ENCODE assay signal across 8 cellular contexts in the genomic region with DNA sequence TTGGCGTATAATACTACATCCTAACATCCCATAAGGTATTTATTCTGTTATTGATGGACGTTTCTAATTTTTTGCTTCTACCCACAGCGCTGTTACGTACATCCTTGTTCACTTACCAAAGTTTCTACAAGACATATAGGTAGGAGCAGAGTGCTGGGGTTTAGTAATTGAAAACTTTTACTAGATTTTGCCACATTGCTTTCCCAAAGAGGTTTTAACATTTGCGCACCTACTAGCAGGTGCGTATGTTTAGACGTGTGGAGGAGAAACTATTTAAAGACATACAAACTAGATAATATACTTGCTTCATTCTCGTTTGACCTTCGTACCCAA. TPM values are rescaled to one million over a fixed set of nuclear protein-coding genes. Genes with fewer than 3 reads are reported as not detected.
A peak's percentile ranks its signal among the peaks of the same experiment; 100 is the strongest.
DNase-seq lines count a peak whose midpoint lies in the region; ATAC-seq, FAIRE-seq and TF ChIP-seq lines count a peak whose summit lies in the region.

No MANE protein-coding gene starts in this region.

- intact Hi-C loops in left cardiac atrium (cut with DNase I), result loop anchor here (5.0 to 10.0 kb wide), 2 partner anchors 76 to 78 kb away; partner anchors contain the start of gene USP12 (in 2 of the 2)

- H3K27me3 ChIP-seq in cardiac muscle cell, result no peaks in the 10 kb centered on the region
- no peaks in the 10 kb centered on the region for H3K27me3 ChIP-seq in Peyer's patch
- H3K27me3 ChIP-seq in skeletal muscle tissue (ENCODE audit: control insufficient read depth in 3 of 3, insufficient read depth in 3 of 3, low read length in 3 of 3), result no peaks in the 10 kb centered on the region

- peak overlapping the region; percentile 96 for H3K4me3 ChIP-seq in cardiac muscle cell
- H3K4me3 ChIP-seq in Peyer's patch, result peak overlapping the region; percentile 72 to 97 (median 80)
- H3K4me3 ChIP-seq in fibroblast of mammary gland (ENCODE audit: control insufficient read depth, low read depth, low read length), result peak overlapping the region; percentile 97
- peak overlapping the region; percentile 94 to 97 (median 95) for H3K4me3 ChIP-seq in skeletal muscle tissue (ENCODE audit: low read length in 3 of 3)

- TF ChIP-seq CTCF in cardiac muscle cell (IDR thresholded peaks at IDR 0.05; ENCODE audit: low read depth, low read length) (no peak), Peyer's patch (IDR thresholded peaks at IDR 0.05) (no peak), fibroblast of mammary gland (conservative IDR thresholded peaks at IDR 0.05; ENCODE audit: control insufficient read depth, insufficient read depth, low read depth, low read length) (no peak), D721Med (IDR thresholded peaks at IDR 0.05; ENCODE audit: insufficient read depth, missing control alignments) (no peak)

- H3K9me3 ChIP-seq in cardiac muscle cell (ENCODE audit: low read depth) (no peaks in the 10 kb centered on the region), Peyer's patch (no peaks in the 10 kb centered on the region), skeletal muscle tissue (ENCODE audit: control insufficient read depth in 3 of 3, low read length in 3 of 3) (no peaks in the 10 kb centered on the region)

- H3K4me1 ChIP-seq in cardiac muscle cell (ENCODE audit: low read depth) (peaks cover 10% of the 10 kb centered on the region), Peyer's patch (peaks cover 0 to 30% (median 0%) of the 10 kb centered on the region in 4 donors), skeletal muscle tissue (ENCODE audit: control insufficient read depth in 3 of 3, insufficient read depth in 3 of 3, low read length in 3 of 3) (peaks cover 16 to 28% (median 19%) of the 10 kb centered on the region in 3 donors)

- no peak for TF ChIP-seq POLR2A in Peyer's patch (IDR thresholded peaks at IDR 0.05)

- H3K27ac ChIP-seq in cardiac muscle cell (peak overlapping the region; percentile 99), Peyer's patch (peak overlapping the region; percentile 86 to 96 (median 91)), skeletal muscle tissue (ENCODE audit: low read depth, low read length) (peak overlapping the region; percentile 96)

- no peak for FAIRE-seq in D721Med (lab: Jason Lieb, UNC)

- ATAC-seq in left cardiac atrium (no peak), HG03565 (IDR thresholded peaks at IDR 0.05; ENCODE audit: unreplicated experiment) (no peak)

- H3K9ac ChIP-seq in skeletal muscle tissue (ENCODE audit: low read depth in 1 of 3, low read length in 3 of 3), result peak overlapping the region; percentile 98 to 99 (median 99)

- H3K36me3 ChIP-seq in cardiac muscle cell (peaks cover 20% of the 10 kb centered on the region), Peyer's patch (peaks cover 0 to 21% (median 0%) of the 10 kb centered on the region in 3 donors), skeletal muscle tissue (ENCODE audit: control insufficient read depth in 3 of 3, insufficient read depth in 3 of 3, low read length in 3 of 3) (peaks cover 4 to 12% (median 11%) of the 10 kb centered on the region in 3 donors)

- DNase-seq in cardiac muscle cell (ENCODE audit: low read depth in 1 of 2, low spot score in 1 of 2), result no peak
- no peak for DNase-seq in left cardiac atrium
- DNase-seq in Peyer's patch, result no peak
- no peak for DNase-seq in fibroblast of mammary gland (ENCODE audit: low read depth)
- no peak for DNase-seq in D721Med (ENCODE audit: insufficient read length, low spot score)
- no peak for DNase-seq in COLO829 (ENCODE audit: low spot score)

RNA-seq across cellular contexts. Expression of gene RPL21, which starts 0.6 kb away (rescaled TPM):
- 367 and 371 TPM in 2 replicates for total RNA-seq in cardiac muscle cell
- polyA plus RNA-seq in cardiac muscle cell, result 410 and 463 TPM in 2 replicates
- total RNA-seq in left cardiac atrium, result 100 to 1,000 TPM; 729 to 803 TPM
- total RNA-seq in Peyer's patch, result 100 to 1,000 TPM; 179 to 828 (median 278) TPM
- 1,835 TPM for total RNA-seq in skeletal muscle tissue

RNA-seq across cellular contexts. Expression of gene RASL11A, which starts 19.8 kb away (rescaled TPM):
- total RNA-seq in cardiac muscle cell, result 1.9 and 2.0 TPM in 2 replicates
- 0.52 and 1.2 TPM in 2 replicates for polyA plus RNA-seq in cardiac muscle cell
- total RNA-seq in left cardiac atrium, result 10 to 100 TPM; 15.6 to 26.1 TPM
- total RNA-seq in Peyer's patch, result 10 to 100 TPM; 26.5 to 70.1 (median 39.6) TPM
- 5.7 TPM for total RNA-seq in skeletal muscle tissue
